ENCODE assay signal across 1 cellular context in the genomic region with DNA sequence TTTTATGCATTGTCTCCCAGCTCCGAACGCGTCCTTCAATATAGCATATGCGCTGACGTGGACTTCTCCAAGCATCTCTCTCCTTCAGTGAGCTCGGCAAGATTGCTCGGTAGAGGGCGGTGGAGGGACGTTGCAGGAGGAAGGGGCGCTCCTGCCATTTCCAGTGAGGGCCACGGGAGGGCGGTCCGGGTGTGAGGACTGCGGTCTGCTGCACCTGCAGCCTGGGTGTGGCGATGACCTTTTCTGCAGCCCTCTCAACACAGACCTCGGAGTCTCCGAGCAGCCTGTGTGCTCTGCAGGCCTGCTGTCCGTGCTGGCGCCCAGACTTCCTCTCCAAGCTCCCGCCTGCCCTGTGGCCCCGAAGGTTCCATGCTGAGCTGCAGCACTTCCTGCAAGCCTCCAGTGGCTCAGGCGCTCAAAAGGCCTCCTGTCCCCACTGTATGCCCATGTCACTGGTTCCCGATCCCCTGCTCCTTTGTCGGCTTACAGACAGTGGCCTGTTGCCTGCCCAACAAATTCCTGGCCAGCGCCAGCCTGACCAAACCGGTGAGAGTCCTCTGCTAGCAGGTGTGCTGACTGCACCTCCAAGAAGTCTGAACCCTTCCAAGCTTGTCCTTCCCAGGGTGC.
A peak's percentile ranks its signal among the peaks of the same experiment; 100 is the strongest.
TF ChIP-seq lines count a peak whose summit lies in the region.

No MANE protein-coding gene starts in this region.

TF ChIP-seq in K562, 482 proteins besides CTCF, POLR2A, EP300 and RAD21 (continued from another document and continues in another):
- TF ChIP-seq, protein P1, sequence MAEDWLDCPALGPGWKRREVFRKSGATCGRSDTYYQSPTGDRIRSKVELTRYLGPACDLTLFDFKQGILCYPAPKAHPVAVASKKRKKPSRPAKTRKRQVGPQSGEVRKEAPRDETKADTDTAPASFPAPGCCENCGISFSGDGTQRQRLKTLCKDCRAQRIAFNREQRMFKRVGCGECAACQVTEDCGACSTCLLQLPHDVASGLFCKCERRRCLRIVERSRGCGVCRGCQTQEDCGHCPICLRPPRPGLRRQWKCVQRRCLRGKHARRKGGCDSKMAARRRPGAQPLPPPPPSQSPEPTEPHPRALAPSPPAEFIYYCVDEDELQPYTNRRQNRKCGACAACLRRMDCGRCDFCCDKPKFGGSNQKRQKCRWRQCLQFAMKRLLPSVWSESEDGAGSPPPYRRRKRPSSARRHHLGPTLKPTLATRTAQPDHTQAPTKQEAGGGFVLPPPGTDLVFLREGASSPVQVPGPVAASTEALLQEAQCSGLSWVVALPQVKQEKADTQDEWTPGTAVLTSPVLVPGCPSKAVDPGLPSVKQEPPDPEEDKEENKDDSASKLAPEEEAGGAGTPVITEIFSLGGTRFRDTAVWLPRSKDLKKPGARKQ (CRISPR knock-in tag; IDR thresholded peaks at IDR 0.05) = no peak
- TF ChIP-seq, protein P2, sequence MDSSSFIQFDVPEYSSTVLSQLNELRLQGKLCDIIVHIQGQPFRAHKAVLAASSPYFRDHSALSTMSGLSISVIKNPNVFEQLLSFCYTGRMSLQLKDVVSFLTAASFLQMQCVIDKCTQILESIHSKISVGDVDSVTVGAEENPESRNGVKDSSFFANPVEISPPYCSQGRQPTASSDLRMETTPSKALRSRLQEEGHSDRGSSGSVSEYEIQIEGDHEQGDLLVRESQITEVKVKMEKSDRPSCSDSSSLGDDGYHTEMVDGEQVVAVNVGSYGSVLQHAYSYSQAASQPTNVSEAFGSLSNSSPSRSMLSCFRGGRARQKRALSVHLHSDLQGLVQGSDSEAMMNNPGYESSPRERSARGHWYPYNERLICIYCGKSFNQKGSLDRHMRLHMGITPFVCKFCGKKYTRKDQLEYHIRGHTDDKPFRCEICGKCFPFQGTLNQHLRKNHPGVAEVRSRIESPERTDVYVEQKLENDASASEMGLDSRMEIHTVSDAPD (CRISPR knock-in tag; IDR thresholded peaks at IDR 0.05) = no peak
- TF ChIP-seq, protein P3, sequence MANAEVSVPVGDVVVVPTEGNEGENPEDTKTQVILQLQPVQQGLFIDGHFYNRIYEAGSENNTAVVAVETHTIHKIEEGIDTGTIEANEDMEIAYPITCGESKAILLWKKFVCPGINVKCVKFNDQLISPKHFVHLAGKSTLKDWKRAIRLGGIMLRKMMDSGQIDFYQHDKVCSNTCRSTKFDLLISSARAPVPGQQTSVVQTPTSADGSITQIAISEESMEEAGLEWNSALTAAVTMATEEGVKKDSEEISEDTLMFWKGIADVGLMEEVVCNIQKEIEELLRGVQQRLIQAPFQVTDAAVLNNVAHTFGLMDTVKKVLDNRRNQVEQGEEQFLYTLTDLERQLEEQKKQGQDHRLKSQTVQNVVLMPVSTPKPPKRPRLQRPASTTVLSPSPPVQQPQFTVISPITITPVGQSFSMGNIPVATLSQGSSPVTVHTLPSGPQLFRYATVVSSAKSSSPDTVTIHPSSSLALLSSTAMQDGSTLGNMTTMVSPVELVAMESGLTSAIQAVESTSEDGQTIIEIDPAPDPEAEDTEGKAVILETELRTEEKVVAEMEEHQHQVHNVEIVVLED (CRISPR knock-in tag; IDR thresholded peaks at IDR 0.05) = no peak
- TF ChIP-seq SAFB2 (IDR thresholded peaks at IDR 0.05; ENCODE audit: borderline replicate concordance, low read depth, low read length, severe bottlenecking) = no peak
- TF ChIP-seq ZNF764 (CRISPR knock-in tag; IDR thresholded peaks at IDR 0.05; ENCODE audit: low read depth) = no peak
- TF ChIP-seq ZNF24 (IDR thresholded peaks at IDR 0.05) = peak; percentile 77; the same call in 1 of the 2 replicates
- TF ChIP-seq ZNF143 (CRISPR knock-in tag; IDR thresholded peaks at IDR 0.05) = peak; percentile 52; the same call in 1 of the 2 replicates
- TF ChIP-seq, protein P4, sequence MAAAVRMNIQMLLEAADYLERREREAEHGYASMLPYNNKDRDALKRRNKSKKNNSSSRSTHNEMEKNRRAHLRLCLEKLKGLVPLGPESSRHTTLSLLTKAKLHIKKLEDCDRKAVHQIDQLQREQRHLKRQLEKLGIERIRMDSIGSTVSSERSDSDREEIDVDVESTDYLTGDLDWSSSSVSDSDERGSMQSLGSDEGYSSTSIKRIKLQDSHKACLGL (CRISPR knock-in tag; IDR thresholded peaks at IDR 0.05; ENCODE audit: borderline replicate concordance, poor library complexity, severe bottlenecking) = no peak
- TF ChIP-seq, protein P5, sequence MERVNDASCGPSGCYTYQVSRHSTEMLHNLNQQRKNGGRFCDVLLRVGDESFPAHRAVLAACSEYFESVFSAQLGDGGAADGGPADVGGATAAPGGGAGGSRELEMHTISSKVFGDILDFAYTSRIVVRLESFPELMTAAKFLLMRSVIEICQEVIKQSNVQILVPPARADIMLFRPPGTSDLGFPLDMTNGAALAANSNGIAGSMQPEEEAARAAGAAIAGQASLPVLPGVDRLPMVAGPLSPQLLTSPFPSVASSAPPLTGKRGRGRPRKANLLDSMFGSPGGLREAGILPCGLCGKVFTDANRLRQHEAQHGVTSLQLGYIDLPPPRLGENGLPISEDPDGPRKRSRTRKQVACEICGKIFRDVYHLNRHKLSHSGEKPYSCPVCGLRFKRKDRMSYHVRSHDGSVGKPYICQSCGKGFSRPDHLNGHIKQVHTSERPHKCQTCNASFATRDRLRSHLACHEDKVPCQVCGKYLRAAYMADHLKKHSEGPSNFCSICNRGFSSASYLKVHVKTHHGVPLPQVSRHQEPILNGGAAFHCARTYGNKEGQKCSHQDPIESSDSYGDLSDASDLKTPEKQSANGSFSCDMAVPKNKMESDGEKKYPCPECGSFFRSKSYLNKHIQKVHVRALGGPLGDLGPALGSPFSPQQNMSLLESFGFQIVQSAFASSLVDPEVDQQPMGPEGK (CRISPR knock-in tag; IDR thresholded peaks at IDR 0.05; ENCODE audit: borderline replicate concordance) = no peak
- 0 out of 2 replicates have a peak, but pooled peaks have one; percentile 38 for TF ChIP-seq NR4A1 (CRISPR knock-in tag; IDR thresholded peaks at IDR 0.05)
- peak; percentile 55 for TF ChIP-seq NR4A1 (tag; IDR thresholded peaks at IDR 0.05)
- TF ChIP-seq POLR3G (IDR thresholded peaks at IDR 0.05; ENCODE audit: extremely low read depth, insufficient read length, insufficient replicate concordance) = no peak
- no peak; the same call in 1 of the 2 replicates for TF ChIP-seq TCF7 (IDR thresholded peaks at IDR 0.05; ENCODE audit: borderline replicate concordance)
- no peak for TF ChIP-seq ZNF224 (CRISPR knock-in tag; IDR thresholded peaks at IDR 0.05)
- peak; percentile 100 for TF ChIP-seq STAG1 (CRISPR knock-in tag; IDR thresholded peaks at IDR 0.05; ENCODE audit: borderline replicate concordance)
- TF ChIP-seq PTTG1 (tag; IDR thresholded peaks at IDR 0.05; ENCODE audit: low read depth) = no peak
- TF ChIP-seq, protein P6, sequence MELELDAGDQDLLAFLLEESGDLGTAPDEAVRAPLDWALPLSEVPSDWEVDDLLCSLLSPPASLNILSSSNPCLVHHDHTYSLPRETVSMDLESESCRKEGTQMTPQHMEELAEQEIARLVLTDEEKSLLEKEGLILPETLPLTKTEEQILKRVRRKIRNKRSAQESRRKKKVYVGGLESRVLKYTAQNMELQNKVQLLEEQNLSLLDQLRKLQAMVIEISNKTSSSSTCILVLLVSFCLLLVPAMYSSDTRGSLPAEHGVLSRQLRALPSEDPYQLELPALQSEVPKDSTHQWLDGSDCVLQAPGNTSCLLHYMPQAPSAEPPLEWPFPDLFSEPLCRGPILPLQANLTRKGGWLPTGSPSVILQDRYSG (tag; conservative IDR thresholded peaks at IDR 0.05; ENCODE audit: low read depth) = no peak
- no peak for TF ChIP-seq GATA2 (CRISPR knock-in tag; IDR thresholded peaks at IDR 0.05)
- TF ChIP-seq ZNF274 (IDR thresholded peaks at IDR 0.05; ENCODE audit: borderline replicate concordance, low read depth, low read length) = no peak
- TF ChIP-seq YBX1 (IDR thresholded peaks at IDR 0.05) = no peak
- peak; percentile 60 for TF ChIP-seq HCFC1 (IDR thresholded peaks at IDR 0.05; ENCODE audit: low read depth, low read length)
- TF ChIP-seq RBFOX2 (IDR thresholded peaks at IDR 0.05; ENCODE audit: low read depth, low read length) = peak; percentile 44; the same call in 1 of the 2 replicates
- TF ChIP-seq NCOA4 (IDR thresholded peaks at IDR 0.05; ENCODE audit: partially characterized antibody) = no peak
- TF ChIP-seq KDM1A (IDR thresholded peaks at IDR 0.05) = peak; percentile 12 to 70; a peak in 1 of 4 replicates
- TF ChIP-seq TCFL5 (CRISPR knock-in tag; conservative IDR thresholded peaks at IDR 0.05) = no peak
- TF ChIP-seq, protein P7, sequence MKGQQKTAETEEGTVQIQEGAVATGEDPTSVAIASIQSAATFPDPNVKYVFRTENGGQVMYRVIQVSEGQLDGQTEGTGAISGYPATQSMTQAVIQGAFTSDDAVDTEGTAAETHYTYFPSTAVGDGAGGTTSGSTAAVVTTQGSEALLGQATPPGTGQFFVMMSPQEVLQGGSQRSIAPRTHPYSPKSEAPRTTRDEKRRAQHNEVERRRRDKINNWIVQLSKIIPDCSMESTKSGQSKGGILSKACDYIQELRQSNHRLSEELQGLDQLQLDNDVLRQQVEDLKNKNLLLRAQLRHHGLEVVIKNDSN (CRISPR knock-in tag; IDR thresholded peaks at IDR 0.05) = peak; percentile 57; the same call in 1 of the 2 replicates
- no peak for TF ChIP-seq ZNF644 (tag; IDR thresholded peaks at IDR 0.05; ENCODE audit: low read depth)
- TF ChIP-seq, protein P8, sequence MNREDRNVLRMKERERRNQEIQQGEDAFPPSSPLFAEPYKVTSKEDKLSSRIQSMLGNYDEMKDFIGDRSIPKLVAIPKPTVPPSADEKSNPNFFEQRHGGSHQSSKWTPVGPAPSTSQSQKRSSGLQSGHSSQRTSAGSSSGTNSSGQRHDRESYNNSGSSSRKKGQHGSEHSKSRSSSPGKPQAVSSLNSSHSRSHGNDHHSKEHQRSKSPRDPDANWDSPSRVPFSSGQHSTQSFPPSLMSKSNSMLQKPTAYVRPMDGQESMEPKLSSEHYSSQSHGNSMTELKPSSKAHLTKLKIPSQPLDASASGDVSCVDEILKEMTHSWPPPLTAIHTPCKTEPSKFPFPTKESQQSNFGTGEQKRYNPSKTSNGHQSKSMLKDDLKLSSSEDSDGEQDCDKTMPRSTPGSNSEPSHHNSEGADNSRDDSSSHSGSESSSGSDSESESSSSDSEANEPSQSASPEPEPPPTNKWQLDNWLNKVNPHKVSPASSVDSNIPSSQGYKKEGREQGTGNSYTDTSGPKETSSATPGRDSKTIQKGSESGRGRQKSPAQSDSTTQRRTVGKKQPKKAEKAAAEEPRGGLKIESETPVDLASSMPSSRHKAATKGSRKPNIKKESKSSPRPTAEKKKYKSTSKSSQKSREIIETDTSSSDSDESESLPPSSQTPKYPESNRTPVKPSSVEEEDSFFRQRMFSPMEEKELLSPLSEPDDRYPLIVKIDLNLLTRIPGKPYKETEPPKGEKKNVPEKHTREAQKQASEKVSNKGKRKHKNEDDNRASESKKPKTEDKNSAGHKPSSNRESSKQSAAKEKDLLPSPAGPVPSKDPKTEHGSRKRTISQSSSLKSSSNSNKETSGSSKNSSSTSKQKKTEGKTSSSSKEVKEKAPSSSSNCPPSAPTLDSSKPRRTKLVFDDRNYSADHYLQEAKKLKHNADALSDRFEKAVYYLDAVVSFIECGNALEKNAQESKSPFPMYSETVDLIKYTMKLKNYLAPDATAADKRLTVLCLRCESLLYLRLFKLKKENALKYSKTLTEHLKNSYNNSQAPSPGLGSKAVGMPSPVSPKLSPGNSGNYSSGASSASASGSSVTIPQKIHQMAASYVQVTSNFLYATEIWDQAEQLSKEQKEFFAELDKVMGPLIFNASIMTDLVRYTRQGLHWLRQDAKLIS (CRISPR knock-in tag; IDR thresholded peaks at IDR 0.05) = 0 out of 2 replicates have a peak, but pooled peaks have one; percentile 2
- peak; percentile 66 for TF ChIP-seq NEUROD1 (IDR thresholded peaks at IDR 0.05; ENCODE audit: borderline replicate concordance, low read depth, low read length, partially characterized antibody)
- peak; percentile 74; the same call in 1 of the 2 replicates for TF ChIP-seq PHF21A (IDR thresholded peaks at IDR 0.05; ENCODE audit: borderline replicate concordance, low read depth)
- TF ChIP-seq, protein P9, sequence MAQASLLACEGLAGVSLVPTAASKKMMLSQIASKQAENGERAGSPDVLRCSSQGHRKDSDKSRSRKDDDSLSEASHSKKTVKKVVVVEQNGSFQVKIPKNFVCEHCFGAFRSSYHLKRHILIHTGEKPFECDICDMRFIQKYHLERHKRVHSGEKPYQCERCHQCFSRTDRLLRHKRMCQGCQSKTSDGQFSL (CRISPR knock-in tag; IDR thresholded peaks at IDR 0.05) = 0 out of 2 replicates have a peak, but pooled peaks have one; percentile 47
- TF ChIP-seq, protein P9 (tag; IDR thresholded peaks at IDR 0.05) = no peak
- TF ChIP-seq, protein P10, sequence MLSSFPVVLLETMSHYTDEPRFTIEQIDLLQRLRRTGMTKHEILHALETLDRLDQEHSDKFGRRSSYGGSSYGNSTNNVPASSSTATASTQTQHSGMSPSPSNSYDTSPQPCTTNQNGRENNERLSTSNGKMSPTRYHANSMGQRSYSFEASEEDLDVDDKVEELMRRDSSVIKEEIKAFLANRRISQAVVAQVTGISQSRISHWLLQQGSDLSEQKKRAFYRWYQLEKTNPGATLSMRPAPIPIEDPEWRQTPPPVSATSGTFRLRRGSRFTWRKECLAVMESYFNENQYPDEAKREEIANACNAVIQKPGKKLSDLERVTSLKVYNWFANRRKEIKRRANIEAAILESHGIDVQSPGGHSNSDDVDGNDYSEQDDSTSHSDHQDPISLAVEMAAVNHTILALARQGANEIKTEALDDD (IDR thresholded peaks at IDR 0.05) = peak; percentile 38; the same call in 1 of the 2 replicates
- peak; percentile 46; the same call in 1 of the 2 replicates for TF ChIP-seq DPF2 (IDR thresholded peaks at IDR 0.05)
- TF ChIP-seq POLR2H (tag; IDR thresholded peaks at IDR 0.05; ENCODE audit: low read depth) = no peak
- no peak for TF ChIP-seq SAFB (IDR thresholded peaks at IDR 0.05; ENCODE audit: borderline replicate concordance, low read depth, low read length)
- TF ChIP-seq SRSF1 (IDR thresholded peaks at IDR 0.05; ENCODE audit: low read depth, low read length) = no peak
- TF ChIP-seq ETV1 (tag; conservative IDR thresholded peaks at IDR 0.05; ENCODE audit: low read depth) = peak; percentile 62
